30 cellular contexts compared by ENCODE assay signal in the genomic region with DNA sequence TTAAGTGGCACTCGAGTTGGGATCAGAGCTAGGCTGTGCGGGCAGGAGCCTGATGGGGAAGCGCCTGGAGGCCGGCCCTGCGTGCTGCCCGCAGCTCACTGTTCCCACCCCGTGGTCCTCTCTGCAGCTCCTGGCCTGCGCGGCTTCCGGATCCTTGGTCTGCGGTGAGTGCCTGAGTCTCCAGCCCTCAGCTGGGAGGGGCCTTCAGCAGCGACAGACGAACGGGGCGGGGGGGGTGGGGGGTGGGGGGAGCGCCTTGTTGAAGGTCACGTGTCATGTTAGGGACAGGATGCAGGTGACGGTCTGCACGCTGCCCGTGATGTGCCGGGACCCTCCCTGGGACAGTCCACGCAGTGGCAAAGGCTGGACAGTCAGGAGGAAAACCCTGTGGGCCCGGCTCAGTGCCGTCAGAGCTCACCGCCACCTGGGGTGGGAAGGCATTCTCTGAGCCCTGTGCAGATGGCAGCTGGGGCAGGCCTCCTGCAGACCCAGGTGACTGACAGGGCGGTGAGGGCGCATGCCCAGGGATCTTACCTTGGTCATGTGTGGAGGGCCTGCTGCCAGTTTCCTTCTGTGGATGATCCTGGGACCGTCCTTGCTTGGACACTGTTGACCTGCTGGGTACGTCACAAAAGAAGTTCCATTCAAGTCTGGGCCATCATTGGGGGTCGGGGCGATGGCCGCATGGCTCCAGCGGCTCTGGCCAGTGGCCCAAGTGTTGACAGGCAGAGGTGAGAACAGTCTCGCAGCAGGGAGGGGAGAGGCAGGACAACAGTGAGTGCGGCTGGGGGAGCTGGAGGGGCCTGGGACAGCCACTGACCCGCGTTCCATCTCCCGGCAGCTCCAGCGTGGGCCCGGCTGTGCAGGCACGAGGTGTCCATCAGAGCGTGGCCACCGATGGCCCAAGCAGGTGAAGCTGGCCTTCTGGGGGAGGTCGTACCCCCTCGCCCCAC. TPM values are rescaled to one million over a fixed set of nuclear protein-coding genes. Genes with fewer than 3 reads are reported as not detected.
DNase-seq lines count a peak whose midpoint lies in the region; ATAC-seq and TF ChIP-seq lines count a peak whose summit lies in the region.
"Had no signal": no experiment of that assay in that cellular context is flagged by ENCODE, and none has a peak within 500 bp of the region (broad histone marks: within the 10 kb centered on the region; RNA-seq: fewer than 3 reads in every experiment).

No MANE protein-coding gene starts in this region.

- H3K27me3 Mint-ChIP-seq in CD4-positive, CD25-positive, alpha-beta regulatory T cell, result peaks cover 9% of the 10 kb centered on the region
- peaks cover 6% of the 10 kb centered on the region for H3K27me3 Mint-ChIP-seq in nephron progenitor cell (ENCODE audit: low read depth, poor library complexity)
- H3K27me3 Mint-ChIP-seq in T-helper 2 cell treated with Interferon-gamma antibody and Interleukin-4, amounts not matched to agents 5 μg/mL and 100 μg/mL, for 36 hours (ENCODE audit: low read depth), result peaks cover 6% of the 10 kb centered on the region
- H3K27me3 Mint-ChIP-seq: natural killer cell treated with Interleukin-12 subunit alpha and Interleukin-12 subunit beta and Interleukin-15 and Interleukin-18, amount 100 ng/mL, for 72 hours had no signal

- H3K79me2 ChIP-seq in SK-N-SH (ENCODE audit: insufficient read depth), result peaks cover 17% of the 10 kb centered on the region

- H3K9me3 ChIP-seq in CD4-positive, CD25-positive, alpha-beta regulatory T cell (ENCODE audit: control insufficient read depth in 2 of 2, low read length in 2 of 2), result no peaks in the 10 kb centered on the region
- no peaks in the 10 kb centered on the region for H3K9me3 ChIP-seq in heart left ventricle
- no peaks in the 10 kb centered on the region for H3K9me3 ChIP-seq in SK-N-SH
- H3K9me3 ChIP-seq: A549, SJCRH30, suprapubic skin had no signal

- H3K9me2 ChIP-seq in SK-N-SH, result no peaks in the 10 kb centered on the region

- CTCF ChIA-PET in SK-N-SH (lab: Yijun Ruan, JAX), result interaction anchor here (1.1 to 1.9 kb wide), 2 partner anchors 10 to 108 kb away, joined by 3 to 5 read pairs; no protein-coding TSS in a partner anchor

- ATAC-seq in CD4-positive, CD25-positive, alpha-beta regulatory T cell (ENCODE audit: low read depth in 2 of 2), result no peak
- peak; percentile 19 to 51 (median 22) for ATAC-seq in heart left ventricle
- ATAC-seq: A549; effector memory CD8-positive, alpha-beta T cell; GM23338; natural killer cell treated with Interleukin-12 subunit alpha and Interleukin-12 subunit beta and Interleukin-15 and Interleukin-18, amount 100 ng/mL, for 72 hours had no signal

- peaks cover 5% of the 10 kb centered on the region for H3F3A ChIP-seq in SK-N-SH (replicated peaks; ENCODE audit: insufficient read depth)

- no peak overlapping the region for H3K4me2 ChIP-seq in SK-N-SH
- H3K4me2 ChIP-seq: A549, GM23338 had no signal

- H3K27ac Mint-ChIP-seq in CD4-positive, CD25-positive, alpha-beta regulatory T cell, result no peak overlapping the region
- H3K27ac Mint-ChIP-seq in nephron progenitor cell, result peak overlapping the region; percentile 29
- H3K27ac Mint-ChIP-seq in T-helper 2 cell treated with Interferon-gamma antibody and Interleukin-4, amounts not matched to agents 5 μg/mL and 100 μg/mL, for 36 hours, result no peak overlapping the region
- H3K27ac Mint-ChIP-seq: activated naive CD4-positive, alpha-beta T cell treated with anti-CD3 and anti-CD28 coated beads, Interleukin-2, amount 50 U/mL, for 24 hours; activated T-helper 2 cell treated with anti-CD3 and anti-CD28 coated beads, Interferon-gamma antibody, Interleukin-2, Interleukin-4, amounts not matched to agents 10 μg/mL and 5 μg/mL and 100 μg/mL, durations not matched to agents 14 hours and 24 hours and 36 hours; effector memory CD8-positive, alpha-beta T cell; GM23338; natural killer cell treated with Interleukin-12 subunit alpha and Interleukin-12 subunit beta and Interleukin-15 and Interleukin-18, amount 100 ng/mL, for 72 hours had no signal

- peaks cover 20% of the 10 kb centered on the region for H3K36me3 Mint-ChIP-seq in CD4-positive, CD25-positive, alpha-beta regulatory T cell
- H3K36me3 Mint-ChIP-seq in nephron progenitor cell (ENCODE audit: low read depth), result peaks cover 26% of the 10 kb centered on the region
- peaks cover 21% of the 10 kb centered on the region for H3K36me3 Mint-ChIP-seq in T-helper 2 cell treated with Interferon-gamma antibody and Interleukin-4, amounts not matched to agents 5 μg/mL and 100 μg/mL, for 36 hours (ENCODE audit: low read depth)
- H3K36me3 Mint-ChIP-seq: natural killer cell treated with Interleukin-12 subunit alpha and Interleukin-12 subunit beta and Interleukin-15 and Interleukin-18, amount 100 ng/mL, for 72 hours had no signal

- no peak for TF ChIP-seq RAD21 in SK-N-SH (IDR thresholded peaks at IDR 0.05; ENCODE audit: low read length)

- POLR2A ChIA-PET in SK-N-SH (lab: Yijun Ruan, JAX), result no interaction called here

- 56 to 75% (median 62%) methylated on average over 10 to 45 of the region's 45 CpGs for WGBS in heart left ventricle, 4 donors
- WGBS in SK-N-SH (ENCODE audit: low lambda C conversion rate), result 96% methylated on average over 33 of the region's 45 CpGs

- no peaks in the 10 kb centered on the region for H3K27me3 ChIP-seq in CD4-positive, CD25-positive, alpha-beta regulatory T cell (ENCODE audit: control insufficient read depth, insufficient read depth, low read length)
- H3K27me3 ChIP-seq in heart left ventricle (no peaks in the 10 kb centered on the region), SK-N-SH (ENCODE audit: insufficient read depth) (no peaks in the 10 kb centered on the region)
- H3K27me3 ChIP-seq: SJCRH30, suprapubic skin had no signal

- peak overlapping the region in 1 of 4 donors; percentile 11 for H3K4me3 Mint-ChIP-seq in CD4-positive, CD25-positive, alpha-beta regulatory T cell
- H3K4me3 Mint-ChIP-seq in nephron progenitor cell, result no peak overlapping the region
- no peak overlapping the region for H3K4me3 Mint-ChIP-seq in T-helper 2 cell treated with Interferon-gamma antibody and Interleukin-4, amounts not matched to agents 5 μg/mL and 100 μg/mL, for 36 hours
- H3K4me3 Mint-ChIP-seq: activated naive CD4-positive, alpha-beta T cell treated with anti-CD3 and anti-CD28 coated beads, Interleukin-2, amount 50 U/mL, for 24 hours; effector memory CD8-positive, alpha-beta T cell; GM23338; natural killer cell treated with Interleukin-12 subunit alpha and Interleukin-12 subunit beta and Interleukin-15 and Interleukin-18, amount 100 ng/mL, for 72 hours had no signal

- H3K9ac ChIP-seq in SK-N-SH, result no peak overlapping the region

- peaks cover 11% of the 10 kb centered on the region for H3K4me1 ChIP-seq in CD4-positive, CD25-positive, alpha-beta regulatory T cell (ENCODE audit: control insufficient read depth, insufficient read depth, low read length, poor library complexity, severe bottlenecking)
- peaks cover 2 to 51% (median 36%) of the 10 kb centered on the region in 12 donors for H3K4me1 ChIP-seq in heart left ventricle
- H3K4me1 ChIP-seq in SK-N-SH (ENCODE audit: control insufficient read depth in 1 of 2, insufficient read depth in 2 of 2, low read depth in 1 of 2, low read length in 1 of 2), result peaks cover 0 to 7% of the 10 kb centered on the region in 2 experiments; a peak in 1 of 4 replicates
- H3K4me1 ChIP-seq: SJCRH30 had no signal

- no peaks in the 10 kb centered on the region for H4K20me1 ChIP-seq in SK-N-SH (ENCODE audit: insufficient read depth)

- peak overlapping the region; percentile 14 for H3K27ac ChIP-seq in CD4-positive, CD25-positive, alpha-beta regulatory T cell (ENCODE audit: insufficient read depth, low read length, poor library complexity, severe bottlenecking)
- H3K27ac ChIP-seq in heart left ventricle, result peak overlapping the region in 7 of 12 donors; percentile 15 to 96 (median 48)
- H3K27ac ChIP-seq in SK-N-SH (ENCODE audit: low read depth in 2 of 2, low read length in 1 of 2), result no peak overlapping the region
- H3K27ac ChIP-seq: A549, coronary artery, SJCRH30, suprapubic skin had no signal

- H2AFZ ChIP-seq in SK-N-SH (ENCODE audit: low read depth), result no peak overlapping the region
- H2AFZ ChIP-seq: GM23338 had no signal

- peaks cover 23% of the 10 kb centered on the region for H3K36me3 ChIP-seq in CD4-positive, CD25-positive, alpha-beta regulatory T cell (ENCODE audit: control insufficient read depth, insufficient read depth, low read length)
- H3K36me3 ChIP-seq in heart left ventricle, result peaks cover 5 to 60% (median 46%) of the 10 kb centered on the region in 9 donors
- H3K36me3 ChIP-seq in SK-N-SH (replicated peaks in 1 of 2; ENCODE audit: control insufficient read depth in 1 of 2, insufficient read depth in 2 of 2, low read length in 1 of 2), result peaks cover 0 to 11% of the 10 kb centered on the region in 2 experiments

- TF ChIP-seq CTCF in heart left ventricle (IDR thresholded peaks at IDR 0.05) (no peak), nephron progenitor cell (IDR thresholded peaks at IDR 0.05) (no peak), SK-N-SH (IDR thresholded peaks at IDR 0.05) (no peak)

- H3K4me3 ChIP-seq in CD4-positive, CD25-positive, alpha-beta regulatory T cell (ENCODE audit: low read depth, low read length), result no peak overlapping the region
- H3K4me3 ChIP-seq in heart left ventricle (no peak overlapping the region), SK-N-SH (ENCODE audit: low read depth in 2 of 2, low read length in 1 of 2) (no peak overlapping the region)
- H3K4me3 ChIP-seq: A549, coronary artery, GM23338, lung, SJCRH30, skin epidermis, suprapubic skin had no signal

- H3K4me1 Mint-ChIP-seq in CD4-positive, CD25-positive, alpha-beta regulatory T cell, result peaks cover 14 to 26% (median 14%) of the 10 kb centered on the region in 4 donors
- H3K4me1 Mint-ChIP-seq in nephron progenitor cell, result peaks cover 8% of the 10 kb centered on the region
- peaks cover 12% of the 10 kb centered on the region for H3K4me1 Mint-ChIP-seq in T-helper 2 cell treated with Interferon-gamma antibody and Interleukin-4, amounts not matched to agents 5 μg/mL and 100 μg/mL, for 36 hours (ENCODE audit: low read depth)

- DNase-seq in CD4-positive, CD25-positive, alpha-beta regulatory T cell, result no peak
- DNase-seq in NCI-H2227 treated with DMSO at 0.1 percent for 48 hours (lab: John Stamatoyannopoulos, UW) (peak; percentile 23), heart left ventricle (peak in 2 of 5 donors; percentile 52 to 66), nephron progenitor cell (no peak), HUDEP-2 (lab: John Stamatoyannopoulos, UW; ENCODE audit: unreplicated experiment in 76 of 76) (no peak), SK-N-SH (no peak)
- no peak for DNase-seq in T-helper 2 cell treated with Interferon-gamma antibody and Interleukin-4, amounts not matched to agents 5 μg/mL and 100 μg/mL, for 36 hours (ENCODE audit: low spot score)
- no peak for DNase-seq in activated naive CD4-positive, alpha-beta T cell treated with Interleukin-2 at 50 U/mL for 16 hours
- DNase-seq: activated CD4-positive, alpha-beta T cell treated with anti-CD3 and anti-CD28 coated beads for 48 hours; activated CD8-positive, alpha-beta memory T cell treated with anti-CD3 and anti-CD28 coated beads for 24 hours; activated T-cell treated with anti-CD3 and anti-CD28 coated beads for 4 hours; effector memory CD8-positive, alpha-beta T cell; erythroblast; KG1; MM.1S; NCI-H1105 treated with DMSO at 0.1 percent for 48 hours; NCI-H1930; NCI-H446; NCI-H748 treated with DMSO at 0.1 percent for 48 hours; SJCRH30; stimulated activated naive CD4-positive, alpha-beta T cell had no signal

- no peak for TF ChIP-seq EP300 in SK-N-SH (IDR thresholded peaks at IDR 0.05; ENCODE audit: borderline replicate concordance in 1 of 2, low read depth in 1 of 2, low read length in 1 of 2)

- no peak for TF ChIP-seq POLR2A in heart left ventricle (IDR thresholded peaks at IDR 0.05)

- peaks cover 0 to 5% (median 2%) of the 10 kb centered on the region in 7 donors for H3K9me3 Mint-ChIP-seq in CD4-positive, CD25-positive, alpha-beta regulatory T cell
- peaks cover 4% of the 10 kb centered on the region for H3K9me3 Mint-ChIP-seq in nephron progenitor cell
- H3K9me3 Mint-ChIP-seq in T-helper 2 cell treated with Interferon-gamma antibody and Interleukin-4, amounts not matched to agents 5 μg/mL and 100 μg/mL, for 36 hours, result no peaks in the 10 kb centered on the region
- H3K9me3 Mint-ChIP-seq: activated naive CD4-positive, alpha-beta T cell treated with anti-CD3 and anti-CD28 coated beads, Interleukin-2, amount 50 U/mL, for 24 hours; activated T-helper 2 cell treated with anti-CD3 and anti-CD28 coated beads, Interferon-gamma antibody, Interleukin-2, Interleukin-4, amounts not matched to agents 10 μg/mL and 5 μg/mL and 100 μg/mL, durations not matched to agents 14 hours and 24 hours and 36 hours; natural killer cell treated with Interleukin-12 subunit alpha and Interleukin-12 subunit beta and Interleukin-15 and Interleukin-18, amount 100 ng/mL, for 72 hours had no signal

- intact Hi-C loops in heart left ventricle (cut with DNase I), result loop anchor here in 1 of 10 donors (10.0 kb wide), 1 partner anchor 113 kb away; a partner anchor contains a TSS

RNA-seq across cellular contexts. Expression of a gene that starts 4.3 kb away (rescaled TPM):
- 58.3 TPM for total RNA-seq in CD4-positive, CD25-positive, alpha-beta regulatory T cell
- polyA plus RNA-seq in CD4-positive, CD25-positive, alpha-beta regulatory T cell, result 100 to 1,000 TPM; 190 to 227 (median 215) TPM
- 100 to 1,000 TPM; 205 to 717 (median 336) TPM for total RNA-seq in heart left ventricle
- polyA plus RNA-seq in heart left ventricle, result 100 to 1,000 TPM; 251 to 634 TPM
- polyA plus RNA-seq in SK-N-SH (2012; rRNA removed), result 52.5 and 66.4 TPM in 2 replicates
- 22.6 and 43.2 TPM in 2 replicates for polyA plus RNA-seq in SK-N-SH (2012; cell fraction: cytosol; rRNA removed)
- polyA plus RNA-seq in SK-N-SH (2012; cell fraction: nucleus; rRNA removed), result 49.8 and 83.8 TPM in 2 replicates

RNA-seq across cellular contexts. Expression of a gene that starts 13.4 kb away (rescaled TPM):
- 6.7 TPM for total RNA-seq in CD4-positive, CD25-positive, alpha-beta regulatory T cell
- polyA plus RNA-seq in CD4-positive, CD25-positive, alpha-beta regulatory T cell, result 10 to 100 TPM; 10.4 to 20.2 (median 14.2) TPM
- 100 to 1,000 TPM in 1 of 9 donors, 10 to 100 TPM in 8; 35.9 to 167 (median 62.5) TPM for total RNA-seq in heart left ventricle
- polyA plus RNA-seq in heart left ventricle, result 100 to 1,000 TPM in 1 of 2 donors, 10 to 100 TPM in 1; 21.9 to 180 TPM
- polyA plus RNA-seq in SK-N-SH (2012; rRNA removed), result 76.5 and 85.3 TPM in 2 replicates
- 32.5 and 58.6 TPM in 2 replicates for polyA plus RNA-seq in SK-N-SH (2012; cell fraction: cytosol; rRNA removed)
- 41.2 and 45.7 TPM in 2 replicates for polyA plus RNA-seq in SK-N-SH (2012; cell fraction: nucleus; rRNA removed)

RNA-seq across cellular contexts. Expression of a gene that starts 19.4 kb away (rescaled TPM):
- total RNA-seq in CD4-positive, CD25-positive, alpha-beta regulatory T cell, result 153 TPM
- polyA plus RNA-seq in CD4-positive, CD25-positive, alpha-beta regulatory T cell, result 1 to 10 TPM; 2.4 to 5.3 (median 4.2) TPM
- 100 to 1,000 TPM in 1 of 9 donors, 10 to 100 TPM in 8; 36.8 to 124 (median 78.5) TPM for total RNA-seq in heart left ventricle
- 100 to 1,000 TPM in 1 of 2 donors, 10 to 100 TPM in 1; 65.8 to 128 TPM for polyA plus RNA-seq in heart left ventricle
- polyA plus RNA-seq in SK-N-SH (2012; rRNA removed), result 43.8 and 54.3 TPM in 2 replicates
- polyA plus RNA-seq in SK-N-SH (2012; cell fraction: cytosol; rRNA removed), result 41.8 and 45.0 TPM in 2 replicates
- polyA plus RNA-seq in SK-N-SH (2012; cell fraction: nucleus; rRNA removed), result 102 and 111 TPM in 2 replicates

RNA-seq across cellular contexts. Expression of a gene that starts 50.2 kb away (rescaled TPM):
- total RNA-seq in CD4-positive, CD25-positive, alpha-beta regulatory T cell, result 1,352 TPM
- 1,000 to 10,000 TPM; 2,869 to 3,453 (median 3,084) TPM for polyA plus RNA-seq in CD4-positive, CD25-positive, alpha-beta regulatory T cell
- 1,000 to 10,000 TPM in 2 of 9 donors, 100 to 1,000 TPM in 7; 468 to 2,348 (median 669) TPM for total RNA-seq in heart left ventricle
- polyA plus RNA-seq in heart left ventricle, result 1,000 to 10,000 TPM; 2,165 to 2,683 TPM
- polyA plus RNA-seq in SK-N-SH (2012; rRNA removed), result 2,836 and 3,749 TPM in 2 replicates
- polyA plus RNA-seq in SK-N-SH (2012; cell fraction: cytosol; rRNA removed), result 2,019 and 3,381 TPM in 2 replicates
- 943 and 2,115 TPM in 2 replicates for polyA plus RNA-seq in SK-N-SH (2012; cell fraction: nucleus; rRNA removed)

Comparison
In these comparisons a context has a peak if more than half of its experiments do, and no peak if none do; other contexts are left out.
1. ATAC-seq: peak in heart left ventricle (4 of 4); none in CD4-positive, CD25-positive, alpha-beta regulatory T cell (0 of 2).
2. H3K27ac ChIP-seq: peak in CD4-positive, CD25-positive, alpha-beta regulatory T cell (single experiment) and heart left ventricle (7 of 12); none in SK-N-SH (0 of 2).
3. RNA of a gene that starts 19.4 kb away (polyA plus RNA-seq): 65.8 to 128 TPM in heart left ventricle and 41.8 to 111 TPM in SK-N-SH; 2.4 to 5.3 TPM in CD4-positive, CD25-positive, alpha-beta regulatory T cell; every median in the first group is over 4 times any median in the second.